ENCODE assay signal across 1 cellular context in the genomic region with DNA sequence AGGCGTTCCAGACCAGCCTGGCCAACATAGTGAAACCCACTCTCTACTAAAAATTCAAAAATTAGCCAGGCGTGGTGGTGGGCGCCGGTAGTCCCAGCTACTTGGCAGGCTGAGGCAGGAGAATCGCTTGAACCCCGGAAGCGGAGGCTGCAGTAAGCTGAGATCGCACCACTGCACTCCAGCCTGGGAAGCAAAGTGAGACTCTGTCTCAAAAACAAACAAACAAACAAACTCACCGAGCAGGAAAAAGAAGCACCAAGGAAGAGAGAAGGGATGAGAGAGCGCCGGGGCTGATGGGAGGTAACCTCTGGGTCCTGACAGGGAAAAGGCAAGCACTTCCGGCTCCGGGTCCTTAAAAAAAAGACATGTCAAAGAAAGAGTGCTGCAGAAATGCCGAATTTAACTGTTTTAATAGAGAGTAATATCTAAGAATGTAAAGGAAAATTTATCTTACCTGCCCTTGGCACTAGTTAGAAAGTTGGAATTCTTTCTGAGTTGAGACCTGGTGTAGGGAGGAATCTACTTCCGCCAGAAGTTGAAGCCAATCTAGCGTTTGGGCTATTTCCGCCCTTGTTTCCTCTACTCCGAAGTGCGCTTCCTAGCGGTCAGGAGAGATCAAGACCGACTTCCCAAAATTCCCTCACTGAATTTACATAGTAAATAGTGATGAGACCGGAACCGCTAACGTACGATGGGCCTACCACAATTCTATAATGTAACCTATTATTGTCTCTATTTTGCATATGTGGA.
TF ChIP-seq lines count a peak whose summit lies in the region.

No MANE protein-coding gene starts in this region.

TF ChIP-seq in HepG2, 621 proteins besides CTCF, POLR2A, EP300 and RAD21 (continues in another document):
- TF ChIP-seq ZNF788 (CRISPR knock-in tag; IDR thresholded peaks at IDR 0.05; ENCODE audit: borderline replicate concordance), result peak; percentile 64; the same call in 1 of the 2 replicates
- TF ChIP-seq STAG1 (CRISPR knock-in tag; IDR thresholded peaks at IDR 0.05), result no peak
- no peak for TF ChIP-seq MTF2 (CRISPR knock-in tag; IDR thresholded peaks at IDR 0.05; ENCODE audit: borderline replicate concordance)
- TF ChIP-seq ISX (CRISPR knock-in tag; conservative IDR thresholded peaks at IDR 0.05), result no peak
- no peak; the same call in 1 of the 2 replicates for TF ChIP-seq SMARCC2 (IDR thresholded peaks at IDR 0.05)
- 0 out of 2 replicates have a peak, but pooled peaks have one; percentile 39 for TF ChIP-seq KDM4B (CRISPR knock-in tag; IDR thresholded peaks at IDR 0.05)
- 0 out of 2 replicates have a peak, but pooled peaks have one; percentile 15 for TF ChIP-seq ZNF878 (CRISPR knock-in tag; IDR thresholded peaks at IDR 0.05)
- TF ChIP-seq, protein P1, sequence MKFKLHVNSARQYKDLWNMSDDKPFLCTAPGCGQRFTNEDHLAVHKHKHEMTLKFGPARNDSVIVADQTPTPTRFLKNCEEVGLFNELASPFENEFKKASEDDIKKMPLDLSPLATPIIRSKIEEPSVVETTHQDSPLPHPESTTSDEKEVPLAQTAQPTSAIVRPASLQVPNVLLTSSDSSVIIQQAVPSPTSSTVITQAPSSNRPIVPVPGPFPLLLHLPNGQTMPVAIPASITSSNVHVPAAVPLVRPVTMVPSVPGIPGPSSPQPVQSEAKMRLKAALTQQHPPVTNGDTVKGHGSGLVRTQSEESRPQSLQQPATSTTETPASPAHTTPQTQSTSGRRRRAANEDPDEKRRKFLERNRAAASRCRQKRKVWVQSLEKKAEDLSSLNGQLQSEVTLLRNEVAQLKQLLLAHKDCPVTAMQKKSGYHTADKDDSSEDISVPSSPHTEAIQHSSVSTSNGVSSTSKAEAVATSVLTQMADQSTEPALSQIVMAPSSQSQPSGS (CRISPR knock-in tag; IDR thresholded peaks at IDR 0.05), result no peak
- peak; percentile 69 for TF ChIP-seq HCFC1 (IDR thresholded peaks at IDR 0.05; ENCODE audit: low read depth, low read length)
- TF ChIP-seq MED8 (CRISPR knock-in tag; IDR thresholded peaks at IDR 0.05; ENCODE audit: insufficient replicate concordance), result no peak
- TF ChIP-seq NKX3-1 (CRISPR knock-in tag; IDR thresholded peaks at IDR 0.05), result peak; percentile 73
- TF ChIP-seq, protein P2, sequence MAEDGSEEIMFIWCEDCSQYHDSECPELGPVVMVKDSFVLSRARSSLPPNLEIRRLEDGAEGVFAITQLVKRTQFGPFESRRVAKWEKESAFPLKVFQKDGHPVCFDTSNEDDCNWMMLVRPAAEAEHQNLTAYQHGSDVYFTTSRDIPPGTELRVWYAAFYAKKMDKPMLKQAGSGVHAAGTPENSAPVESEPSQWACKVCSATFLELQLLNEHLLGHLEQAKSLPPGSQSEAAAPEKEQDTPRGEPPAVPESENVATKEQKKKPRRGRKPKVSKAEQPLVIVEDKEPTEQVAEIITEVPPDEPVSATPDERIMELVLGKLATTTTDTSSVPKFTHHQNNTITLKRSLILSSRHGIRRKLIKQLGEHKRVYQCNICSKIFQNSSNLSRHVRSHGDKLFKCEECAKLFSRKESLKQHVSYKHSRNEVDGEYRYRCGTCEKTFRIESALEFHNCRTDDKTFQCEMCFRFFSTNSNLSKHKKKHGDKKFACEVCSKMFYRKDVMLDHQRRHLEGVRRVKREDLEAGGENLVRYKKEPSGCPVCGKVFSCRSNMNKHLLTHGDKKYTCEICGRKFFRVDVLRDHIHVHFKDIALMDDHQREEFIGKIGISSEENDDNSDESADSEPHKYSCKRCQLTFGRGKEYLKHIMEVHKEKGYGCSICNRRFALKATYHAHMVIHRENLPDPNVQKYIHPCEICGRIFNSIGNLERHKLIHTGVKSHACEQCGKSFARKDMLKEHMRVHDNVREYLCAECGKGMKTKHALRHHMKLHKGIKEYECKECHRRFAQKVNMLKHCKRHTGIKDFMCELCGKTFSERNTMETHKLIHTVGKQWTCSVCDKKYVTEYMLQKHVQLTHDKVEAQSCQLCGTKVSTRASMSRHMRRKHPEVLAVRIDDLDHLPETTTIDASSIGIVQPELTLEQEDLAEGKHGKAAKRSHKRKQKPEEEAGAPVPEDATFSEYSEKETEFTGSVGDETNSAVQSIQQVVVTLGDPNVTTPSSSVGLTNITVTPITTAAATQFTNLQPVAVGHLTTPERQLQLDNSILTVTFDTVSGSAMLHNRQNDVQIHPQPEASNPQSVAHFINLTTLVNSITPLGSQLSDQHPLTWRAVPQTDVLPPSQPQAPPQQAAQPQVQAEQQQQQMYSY (CRISPR knock-in tag; IDR thresholded peaks at IDR 0.05), result no peak
- TF ChIP-seq ZNF264 (CRISPR knock-in tag; IDR thresholded peaks at IDR 0.05), result no peak
- TF ChIP-seq KLF16 (CRISPR knock-in tag; IDR thresholded peaks at IDR 0.05), result no peak
- TF ChIP-seq ZNF816 (CRISPR knock-in tag; IDR thresholded peaks at IDR 0.05; ENCODE audit: borderline replicate concordance), result no peak
- peak; percentile 76 for TF ChIP-seq PHF20 (CRISPR knock-in tag; IDR thresholded peaks at IDR 0.05)
- TF ChIP-seq ZNF326 (CRISPR knock-in tag; IDR thresholded peaks at IDR 0.05; ENCODE audit: borderline replicate concordance), result no peak
- TF ChIP-seq GABPB1 (CRISPR knock-in tag; IDR thresholded peaks at IDR 0.05), result peak; percentile 92
- TF ChIP-seq, protein P3, sequence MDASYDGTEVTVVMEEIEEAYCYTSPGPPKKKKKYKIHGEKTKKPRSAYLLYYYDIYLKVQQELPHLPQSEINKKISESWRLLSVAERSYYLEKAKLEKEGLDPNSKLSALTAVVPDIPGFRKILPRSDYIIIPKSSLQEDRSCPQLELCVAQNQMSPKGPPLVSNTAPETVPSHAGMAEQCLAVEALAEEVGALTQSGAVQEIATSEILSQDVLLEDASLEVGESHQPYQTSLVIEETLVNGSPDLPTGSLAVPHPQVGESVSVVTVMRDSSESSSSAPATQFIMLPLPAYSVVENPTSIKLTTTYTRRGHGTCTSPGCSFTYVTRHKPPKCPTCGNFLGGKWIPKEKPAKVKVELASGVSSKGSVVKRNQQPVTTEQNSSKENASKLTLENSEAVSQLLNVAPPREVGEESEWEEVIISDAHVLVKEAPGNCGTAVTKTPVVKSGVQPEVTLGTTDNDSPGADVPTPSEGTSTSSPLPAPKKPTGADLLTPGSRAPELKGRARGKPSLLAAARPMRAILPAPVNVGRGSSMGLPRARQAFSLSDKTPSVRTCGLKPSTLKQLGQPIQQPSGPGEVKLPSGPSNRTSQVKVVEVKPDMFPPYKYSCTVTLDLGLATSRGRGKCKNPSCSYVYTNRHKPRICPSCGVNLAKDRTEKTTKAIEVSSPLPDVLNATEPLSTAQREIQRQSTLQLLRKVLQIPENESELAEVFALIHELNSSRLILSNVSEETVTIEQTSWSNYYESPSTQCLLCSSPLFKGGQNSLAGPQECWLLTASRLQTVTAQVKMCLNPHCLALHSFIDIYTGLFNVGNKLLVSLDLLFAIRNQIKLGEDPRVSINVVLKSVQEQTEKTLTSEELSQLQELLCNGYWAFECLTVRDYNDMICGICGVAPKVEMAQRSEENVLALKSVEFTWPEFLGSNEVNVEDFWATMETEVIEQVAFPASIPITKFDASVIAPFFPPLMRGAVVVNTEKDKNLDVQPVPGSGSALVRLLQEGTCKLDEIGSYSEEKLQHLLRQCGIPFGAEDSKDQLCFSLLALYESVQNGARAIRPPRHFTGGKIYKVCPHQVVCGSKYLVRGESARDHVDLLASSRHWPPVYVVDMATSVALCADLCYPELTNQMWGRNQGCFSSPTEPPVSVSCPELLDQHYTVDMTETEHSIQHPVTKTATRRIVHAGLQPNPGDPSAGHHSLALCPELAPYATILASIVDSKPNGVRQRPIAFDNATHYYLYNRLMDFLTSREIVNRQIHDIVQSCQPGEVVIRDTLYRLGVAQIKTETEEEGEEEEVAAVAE (CRISPR knock-in tag; IDR thresholded peaks at IDR 0.05; ENCODE audit: borderline replicate concordance), result no peak; the same call in 1 of the 2 replicates
- TF ChIP-seq PHF21A (CRISPR knock-in tag; IDR thresholded peaks at IDR 0.05), result peak; percentile 62; the same call in 1 of the 2 replicates
- TF ChIP-seq, protein P4, sequence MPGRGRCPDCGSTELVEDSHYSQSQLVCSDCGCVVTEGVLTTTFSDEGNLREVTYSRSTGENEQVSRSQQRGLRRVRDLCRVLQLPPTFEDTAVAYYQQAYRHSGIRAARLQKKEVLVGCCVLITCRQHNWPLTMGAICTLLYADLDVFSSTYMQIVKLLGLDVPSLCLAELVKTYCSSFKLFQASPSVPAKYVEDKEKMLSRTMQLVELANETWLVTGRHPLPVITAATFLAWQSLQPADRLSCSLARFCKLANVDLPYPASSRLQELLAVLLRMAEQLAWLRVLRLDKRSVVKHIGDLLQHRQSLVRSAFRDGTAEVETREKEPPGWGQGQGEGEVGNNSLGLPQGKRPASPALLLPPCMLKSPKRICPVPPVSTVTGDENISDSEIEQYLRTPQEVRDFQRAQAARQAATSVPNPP (CRISPR knock-in tag; IDR thresholded peaks at IDR 0.05), result 0 out of 2 replicates have a peak, but pooled peaks have one; percentile 54
- TF ChIP-seq NR3C1 (CRISPR knock-in tag; IDR thresholded peaks at IDR 0.05), result no peak
- TF ChIP-seq PAX8 (CRISPR knock-in tag; IDR thresholded peaks at IDR 0.05; ENCODE audit: borderline replicate concordance), result no peak
- TF ChIP-seq FOXA3 (CRISPR knock-in tag; IDR thresholded peaks at IDR 0.05), result peak; percentile 65
- peak; percentile 45; the same call in 1 of the 2 replicates for TF ChIP-seq ZMYM4 (CRISPR knock-in tag; IDR thresholded peaks at IDR 0.05)
- TF ChIP-seq ETV5 (CRISPR knock-in tag; IDR thresholded peaks at IDR 0.05; ENCODE audit: borderline replicate concordance), result peak; percentile 83
- peak; percentile 42 for TF ChIP-seq TBX2 (CRISPR knock-in tag; IDR thresholded peaks at IDR 0.05; ENCODE audit: borderline replicate concordance)
- TF ChIP-seq JARID2 (CRISPR knock-in tag; IDR thresholded peaks at IDR 0.05; ENCODE audit: insufficient replicate concordance), result no peak
- peak; percentile 98 for TF ChIP-seq ELF1 (CRISPR knock-in tag; IDR thresholded peaks at IDR 0.05)
- TF ChIP-seq U2AF2 (IDR thresholded peaks at IDR 0.05; ENCODE audit: low read depth, low read length), result no peak
- TF ChIP-seq RFX1 (IDR thresholded peaks at IDR 0.05), result no peak
- no peak for TF ChIP-seq HNRNPK (IDR thresholded peaks at IDR 0.05; ENCODE audit: low read depth, low read length, poor library complexity, severe bottlenecking)
- TF ChIP-seq MTF1 (CRISPR knock-in tag; IDR thresholded peaks at IDR 0.05), result no peak; the same call in 1 of the 2 replicates
- TF ChIP-seq, protein P5, sequence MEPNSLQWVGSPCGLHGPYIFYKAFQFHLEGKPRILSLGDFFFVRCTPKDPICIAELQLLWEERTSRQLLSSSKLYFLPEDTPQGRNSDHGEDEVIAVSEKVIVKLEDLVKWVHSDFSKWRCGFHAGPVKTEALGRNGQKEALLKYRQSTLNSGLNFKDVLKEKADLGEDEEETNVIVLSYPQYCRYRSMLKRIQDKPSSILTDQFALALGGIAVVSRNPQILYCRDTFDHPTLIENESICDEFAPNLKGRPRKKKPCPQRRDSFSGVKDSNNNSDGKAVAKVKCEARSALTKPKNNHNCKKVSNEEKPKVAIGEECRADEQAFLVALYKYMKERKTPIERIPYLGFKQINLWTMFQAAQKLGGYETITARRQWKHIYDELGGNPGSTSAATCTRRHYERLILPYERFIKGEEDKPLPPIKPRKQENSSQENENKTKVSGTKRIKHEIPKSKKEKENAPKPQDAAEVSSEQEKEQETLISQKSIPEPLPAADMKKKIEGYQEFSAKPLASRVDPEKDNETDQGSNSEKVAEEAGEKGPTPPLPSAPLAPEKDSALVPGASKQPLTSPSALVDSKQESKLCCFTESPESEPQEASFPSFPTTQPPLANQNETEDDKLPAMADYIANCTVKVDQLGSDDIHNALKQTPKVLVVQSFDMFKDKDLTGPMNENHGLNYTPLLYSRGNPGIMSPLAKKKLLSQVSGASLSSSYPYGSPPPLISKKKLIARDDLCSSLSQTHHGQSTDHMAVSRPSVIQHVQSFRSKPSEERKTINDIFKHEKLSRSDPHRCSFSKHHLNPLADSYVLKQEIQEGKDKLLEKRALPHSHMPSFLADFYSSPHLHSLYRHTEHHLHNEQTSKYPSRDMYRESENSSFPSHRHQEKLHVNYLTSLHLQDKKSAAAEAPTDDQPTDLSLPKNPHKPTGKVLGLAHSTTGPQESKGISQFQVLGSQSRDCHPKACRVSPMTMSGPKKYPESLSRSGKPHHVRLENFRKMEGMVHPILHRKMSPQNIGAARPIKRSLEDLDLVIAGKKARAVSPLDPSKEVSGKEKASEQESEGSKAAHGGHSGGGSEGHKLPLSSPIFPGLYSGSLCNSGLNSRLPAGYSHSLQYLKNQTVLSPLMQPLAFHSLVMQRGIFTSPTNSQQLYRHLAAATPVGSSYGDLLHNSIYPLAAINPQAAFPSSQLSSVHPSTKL (CRISPR knock-in tag; IDR thresholded peaks at IDR 0.05), result peak; percentile 30
- no peak for TF ChIP-seq ZFYVE20 (CRISPR knock-in tag; IDR thresholded peaks at IDR 0.05; ENCODE audit: borderline replicate concordance, low read depth)
- TF ChIP-seq ZNF343 (CRISPR knock-in tag; IDR thresholded peaks at IDR 0.05), result no peak
- peak; percentile 59 for TF ChIP-seq DMAP1 (CRISPR knock-in tag; IDR thresholded peaks at IDR 0.05)
- TF ChIP-seq, protein P6, sequence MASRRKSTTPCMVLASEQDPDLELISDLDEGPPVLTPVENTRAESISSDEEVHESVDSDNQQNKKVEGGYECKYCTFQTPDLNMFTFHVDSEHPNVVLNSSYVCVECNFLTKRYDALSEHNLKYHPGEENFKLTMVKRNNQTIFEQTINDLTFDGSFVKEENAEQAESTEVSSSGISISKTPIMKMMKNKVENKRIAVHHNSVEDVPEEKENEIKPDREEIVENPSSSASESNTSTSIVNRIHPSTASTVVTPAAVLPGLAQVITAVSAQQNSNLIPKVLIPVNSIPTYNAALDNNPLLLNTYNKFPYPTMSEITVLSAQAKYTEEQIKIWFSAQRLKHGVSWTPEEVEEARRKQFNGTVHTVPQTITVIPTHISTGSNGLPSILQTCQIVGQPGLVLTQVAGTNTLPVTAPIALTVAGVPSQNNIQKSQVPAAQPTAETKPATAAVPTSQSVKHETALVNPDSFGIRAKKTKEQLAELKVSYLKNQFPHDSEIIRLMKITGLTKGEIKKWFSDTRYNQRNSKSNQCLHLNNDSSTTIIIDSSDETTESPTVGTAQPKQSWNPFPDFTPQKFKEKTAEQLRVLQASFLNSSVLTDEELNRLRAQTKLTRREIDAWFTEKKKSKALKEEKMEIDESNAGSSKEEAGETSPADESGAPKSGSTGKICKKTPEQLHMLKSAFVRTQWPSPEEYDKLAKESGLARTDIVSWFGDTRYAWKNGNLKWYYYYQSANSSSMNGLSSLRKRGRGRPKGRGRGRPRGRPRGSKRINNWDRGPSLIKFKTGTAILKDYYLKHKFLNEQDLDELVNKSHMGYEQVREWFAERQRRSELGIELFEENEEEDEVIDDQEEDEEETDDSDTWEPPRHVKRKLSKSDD (CRISPR knock-in tag; IDR thresholded peaks at IDR 0.05; ENCODE audit: low read depth), result no peak
- TF ChIP-seq DR1 (CRISPR knock-in tag; IDR thresholded peaks at IDR 0.05), result 0 out of 2 replicates have a peak, but pooled peaks have one; percentile 37
- TF ChIP-seq, protein P7, sequence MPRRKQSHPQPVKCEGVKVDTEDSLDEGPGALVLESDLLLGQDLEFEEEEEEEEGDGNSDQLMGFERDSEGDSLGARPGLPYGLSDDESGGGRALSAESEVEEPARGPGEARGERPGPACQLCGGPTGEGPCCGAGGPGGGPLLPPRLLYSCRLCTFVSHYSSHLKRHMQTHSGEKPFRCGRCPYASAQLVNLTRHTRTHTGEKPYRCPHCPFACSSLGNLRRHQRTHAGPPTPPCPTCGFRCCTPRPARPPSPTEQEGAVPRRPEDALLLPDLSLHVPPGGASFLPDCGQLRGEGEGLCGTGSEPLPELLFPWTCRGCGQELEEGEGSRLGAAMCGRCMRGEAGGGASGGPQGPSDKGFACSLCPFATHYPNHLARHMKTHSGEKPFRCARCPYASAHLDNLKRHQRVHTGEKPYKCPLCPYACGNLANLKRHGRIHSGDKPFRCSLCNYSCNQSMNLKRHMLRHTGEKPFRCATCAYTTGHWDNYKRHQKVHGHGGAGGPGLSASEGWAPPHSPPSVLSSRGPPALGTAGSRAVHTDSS (CRISPR knock-in tag; conservative IDR thresholded peaks at IDR 0.05), result no peak
